Comparison of ENCODE assay signal across 17 cellular contexts in genomic region chr2:69955029-69955428, GRCh38. TPM values are rescaled to one million over a fixed set of nuclear protein-coding genes. Genes with fewer than 3 reads are reported as not detected.
DNase-seq lines count a peak whose midpoint lies in the region; ATAC-seq and TF ChIP-seq lines count a peak whose summit lies in the region.
"Had no signal": no experiment of that assay in that cellular context is flagged by ENCODE, and none has a peak within 500 bp of the region (broad histone marks: within the 10 kb centered on the region; RNA-seq: fewer than 3 reads in every experiment).

No MANE protein-coding gene starts in this region.

- WGBS in psoas muscle, 3 donors: 79 to 81% (median 80%) methylated on average over 11 of the region's 11 CpGs

- intact Hi-C loops in psoas muscle (cut with DNase I): no loop called here
- intact Hi-C loops in activated naive CD4-positive, alpha-beta T cell treated with anti-CD3 and anti-CD28 coated beads for 36 hours (cut with micrococcal nuclease): no loop called here

- H3K27ac ChIP-seq in psoas muscle: no peak overlapping the region
- H3K27ac ChIP-seq: 22Rv1, KMS-11 had no signal

- no peak overlapping the region for H3K27ac Mint-ChIP-seq in activated naive CD4-positive, alpha-beta T cell treated with anti-CD3 and anti-CD28 coated beads for 36 hours
- H3K27ac Mint-ChIP-seq: H9 had no signal

- H3K27me3 ChIP-seq in MG63 (no peaks in the 10 kb centered on the region), psoas muscle (ENCODE audit: insufficient read depth in 3 of 3, low read length in 2 of 3) (no peaks in the 10 kb centered on the region)

- no peak overlapping the region for H3K4me3 ChIP-seq in MG63
- H3K4me3 ChIP-seq in psoas muscle: no peak overlapping the region

- in situ Hi-C loops in GM13976 (cut with MboI; ENCODE audit: low sequenced_read_pairs, unreplicated experiment): no loop called here

- no peaks in the 10 kb centered on the region for H3K9me3 Mint-ChIP-seq in activated naive CD4-positive, alpha-beta T cell treated with anti-CD3 and anti-CD28 coated beads for 36 hours
- H3K9me3 Mint-ChIP-seq: CD4-positive, alpha-beta memory T cell; H9 had no signal

- no peaks in the 10 kb centered on the region for H3K27me3 Mint-ChIP-seq in activated naive CD4-positive, alpha-beta T cell treated with anti-CD3 and anti-CD28 coated beads for 36 hours (ENCODE audit: low read depth)

- TF ChIP-seq CTCF in psoas muscle (IDR thresholded peaks at IDR 0.05) (no peak), GM13976 (IDR thresholded peaks at IDR 0.05; ENCODE audit: borderline replicate concordance, control extremely low read depth, extremely low read depth, insufficient read depth, missing control alignments) (no peak)

- H3K4me1 ChIP-seq in psoas muscle: no peaks in the 10 kb centered on the region

- H3K36me3 ChIP-seq in MG63 (no peaks in the 10 kb centered on the region), psoas muscle (ENCODE audit: insufficient read depth in 1 of 2, low read depth in 1 of 2) (no peaks in the 10 kb centered on the region)

- H3K9me3 ChIP-seq in MG63 (no peaks in the 10 kb centered on the region), psoas muscle (no peaks in the 10 kb centered on the region)

- DNase-seq in DMS 273 (lab: John Stamatoyannopoulos, UW; ENCODE audit: unreplicated experiment) (peak; percentile 8), DMS 273 treated with DMSO at 0.1 percent for 48 hours (lab: John Stamatoyannopoulos, UW) (no peak), MG63 (peak; percentile 28), psoas muscle (no peak), GM13976 (ENCODE audit: low spot score) (no peak), AG08396 (ENCODE audit: low spot score) (no peak)
- no peak for DNase-seq in activated naive CD4-positive, alpha-beta T cell treated with anti-CD3 and anti-CD28 coated beads for 36 hours
- DNase-seq: CD4-positive, alpha-beta memory T cell; H9; NCI-H187 treated with DMSO at 0.1 percent for 48 hours; NCI-H446; NCI-H69; RPMI8226; T-helper 2 cell had no signal

- no peak overlapping the region for H3K4me3 Mint-ChIP-seq in activated naive CD4-positive, alpha-beta T cell treated with anti-CD3 and anti-CD28 coated beads for 36 hours
- H3K4me3 Mint-ChIP-seq: CD4-positive, alpha-beta memory T cell; H9 had no signal

- no peaks in the 10 kb centered on the region for H3K4me1 Mint-ChIP-seq in activated naive CD4-positive, alpha-beta T cell treated with anti-CD3 and anti-CD28 coated beads for 36 hours (ENCODE audit: low read depth)
- H3K4me1 Mint-ChIP-seq: H9 had no signal

- ATAC-seq in esophagus mucosa (peak; percentile 65), psoas muscle (peak in 3 of 4 donors; percentile 45 to 83 (median 51))

- H3K36me3 Mint-ChIP-seq in activated naive CD4-positive, alpha-beta T cell treated with anti-CD3 and anti-CD28 coated beads for 36 hours (ENCODE audit: low read depth): no peaks in the 10 kb centered on the region
- H3K36me3 Mint-ChIP-seq: CD4-positive, alpha-beta memory T cell had no signal

- CTCF ChIA-PET in activated naive CD4-positive, alpha-beta T cell treated with anti-CD3 and anti-CD28 coated beads for 36 hours (lab: Charles Lee): no interaction called here

RNA-seq across cellular contexts. Expression of gene ASPRV1, which starts 6.4 kb away (rescaled TPM):
- total RNA-seq in MG63 (2014; rRNA removed; shearing (Covaris generic); ENCODE audit: low replicate concordance): 0.95 and 2.4 TPM in 2 replicates
- 0.16 TPM for total RNA-seq in esophagus mucosa
- 1 to 10 TPM in 2 of 4 donors, under 1 TPM in 2; 0.42 to 1.8 (median 0.93) TPM for total RNA-seq in psoas muscle
- polyA plus RNA-seq in psoas muscle: 1 to 10 TPM in 2 of 3 donors, under 1 TPM in 1; 0.20 to 1.2 (median 1.0) TPM
- total RNA-seq in activated naive CD4-positive, alpha-beta T cell treated with anti-CD3 and anti-CD28 coated beads for 36 hours: under 1 TPM; 0.41 to 0.59 TPM

RNA-seq across cellular contexts. Expression of gene MXD1, which starts 40.1 kb away (rescaled TPM):
- 2.5 and 3.6 TPM in 2 replicates for total RNA-seq in MG63 (2014; rRNA removed; shearing (Covaris generic); ENCODE audit: low replicate concordance)
- total RNA-seq in esophagus mucosa (155 TPM), psoas muscle (10 to 100 TPM in 1 of 4 donors, 1 to 10 TPM in 3; 6.4 to 11.9 (median 7.6) TPM)
- 1 to 10 TPM; 2.8 to 3.9 (median 3.3) TPM for polyA plus RNA-seq in psoas muscle
- 1 to 10 TPM; 7.6 to 9.6 TPM for total RNA-seq in activated naive CD4-positive, alpha-beta T cell treated with anti-CD3 and anti-CD28 coated beads for 36 hours

Comparison
In these comparisons a context has a peak if more than half of its experiments do, and no peak if none do; other contexts are left out.
1. DNase-seq: peak in DMS 273 (single experiment) and MG63 (single experiment); none in DMS 273 treated with DMSO at 0.1 percent for 48 hours (single experiment), psoas muscle (0 of 2), GM13976 (single experiment), activated naive CD4-positive, alpha-beta T cell treated with anti-CD3 and anti-CD28 coated beads for 36 hours (single experiment) and AG08396 (single experiment).
2. RNA of gene MXD1, which starts 40.1 kb away (total RNA-seq): 155 TPM in esophagus mucosa (single experiment); 7.6 to 9.6 TPM in activated naive CD4-positive, alpha-beta T cell treated with anti-CD3 and anti-CD28 coated beads for 36 hours, 6.4 to 11.9 TPM in psoas muscle and 2.5 to 3.6 TPM in MG63; every median in the first group is over 10 times any median in the second.